17 cellular contexts compared by ENCODE assay signal in genomic region chr4:103497692-103498091, GRCh38.
A peak's percentile ranks its signal among the peaks of the same experiment; 100 is the strongest.
DNase-seq lines count a peak whose midpoint lies in the region; ATAC-seq and TF ChIP-seq lines count a peak whose summit lies in the region.
"Had no signal": no experiment of that assay in that cellular context is flagged by ENCODE, and none has a peak within 500 bp of the region (broad histone marks: within the 10 kb centered on the region; RNA-seq: fewer than 3 reads in every experiment).

No MANE protein-coding gene starts in this region.

- H3K27me3 ChIP-seq in smooth muscle cell (ENCODE audit: low read depth) (no peaks in the 10 kb centered on the region), neural progenitor cell (no peaks in the 10 kb centered on the region)
- H3K27me3 ChIP-seq: dorsolateral prefrontal cortex had no signal

- H3K27me3 Mint-ChIP-seq in activated CD4-positive, alpha-beta T cell treated with anti-CD3 and anti-CD28 coated beads, Interleukin-2, amount 10 ng/mL, durations not matched to agents 24 days and 14 days = no peaks in the 10 kb centered on the region
- H3K27me3 Mint-ChIP-seq in neural progenitor cell (ENCODE audit: insufficient read depth, low read depth) = no peaks in the 10 kb centered on the region
- H3K27me3 Mint-ChIP-seq: activated naive CD8-positive, alpha-beta T cell treated with anti-CD3 and anti-CD28 coated beads for 36 hours had no signal

- no peaks in the 10 kb centered on the region for H3K9me3 ChIP-seq in smooth muscle cell (replicated peaks; ENCODE audit: low read depth)
- no peaks in the 10 kb centered on the region for H3K9me3 ChIP-seq in neural progenitor cell (ENCODE audit: low read depth)

- ATAC-seq in HG02678 (IDR thresholded peaks at IDR 0.05; ENCODE audit: unreplicated experiment) (peak; percentile 37), HG03439 (IDR thresholded peaks at IDR 0.05; ENCODE audit: unreplicated experiment) (peak; percentile 66)

- H3K36me3 ChIP-seq in smooth muscle cell (ENCODE audit: low read depth) (no peaks in the 10 kb centered on the region), neural progenitor cell (no peaks in the 10 kb centered on the region)

- peaks cover 2% of the 10 kb centered on the region for H3K4me1 Mint-ChIP-seq in activated CD4-positive, alpha-beta T cell treated with anti-CD3 and anti-CD28 coated beads, Interleukin-2, amount 10 ng/mL, durations not matched to agents 24 days and 14 days
- no peaks in the 10 kb centered on the region for H3K4me1 Mint-ChIP-seq in neural progenitor cell

- no peaks in the 10 kb centered on the region for H3F3A ChIP-seq in smooth muscle cell (ENCODE audit: low read depth)
- H3F3A ChIP-seq in neural progenitor cell (ENCODE audit: low read depth) = no peaks in the 10 kb centered on the region

- no peak overlapping the region for H2AFZ ChIP-seq in smooth muscle cell (ENCODE audit: low read depth)
- H2AFZ ChIP-seq in neural progenitor cell (replicated peaks) = no peak overlapping the region

- H3K27ac ChIP-seq in smooth muscle cell (ENCODE audit: low read depth) = no peak overlapping the region
- no peak overlapping the region for H3K27ac ChIP-seq in neural progenitor cell
- H3K27ac ChIP-seq: 22Rv1 had no signal

- 89% methylated on average over 1 of the region's 1 CpG for WGBS in smooth muscle cell (ENCODE audit: low lambda C conversion rate)

- no peaks in the 10 kb centered on the region for H3K36me3 Mint-ChIP-seq in activated CD4-positive, alpha-beta T cell treated with anti-CD3 and anti-CD28 coated beads, Interleukin-2, amount 10 ng/mL, durations not matched to agents 24 days and 14 days (ENCODE audit: low read depth)
- H3K36me3 Mint-ChIP-seq in neural progenitor cell = no peaks in the 10 kb centered on the region
- H3K36me3 Mint-ChIP-seq: activated naive CD8-positive, alpha-beta T cell treated with anti-CD3 and anti-CD28 coated beads for 36 hours had no signal

- DNase-seq in activated CD4-positive, alpha-beta T cell treated with anti-CD3 and anti-CD28 coated beads, Interleukin-2, amount 10 ng/mL, durations not matched to agents 24 days and 14 days = peak; percentile 29
- DNase-seq in activated CD4-positive, alpha-beta T cell treated with anti-CD3 and anti-CD28 coated beads, Interleukin-2, amount 50 U/mL, for 4 hours = no peak
- DNase-seq in smooth muscle cell (lab: John Stamatoyannopoulos, UW; ENCODE audit: unreplicated experiment) (no peak), HCEC 1CT (no peak), neural progenitor cell (ENCODE audit: low spot score) (no peak), ACHN (no peak)
- DNase-seq: activated CD4-positive, alpha-beta T cell treated with anti-CD3 and anti-CD28 coated beads for 4 hours; DMS79; NCI-H2227 treated with DMSO at 0.1 percent for 48 hours; SHP77; stimulated activated CD4-positive, alpha-beta T cell treated with anti-CD3 and anti-CD28 coated beads, Interleukin-4, amount 100 ng/mL, for 1 hour had no signal

- no peak overlapping the region for H3K4me3 ChIP-seq in smooth muscle cell
- H3K4me3 ChIP-seq in neural progenitor cell = no peak overlapping the region
- H3K4me3 ChIP-seq: dorsolateral prefrontal cortex, lung had no signal

- peaks cover 5% of the 10 kb centered on the region for H3K9me3 Mint-ChIP-seq in activated CD4-positive, alpha-beta T cell treated with anti-CD3 and anti-CD28 coated beads, Interleukin-2, amount 10 ng/mL, durations not matched to agents 24 days and 14 days
- H3K9me3 Mint-ChIP-seq in neural progenitor cell = peaks cover 3% of the 10 kb centered on the region

- TF ChIP-seq CTCF in smooth muscle cell (IDR thresholded peaks at IDR 0.05; ENCODE audit: borderline replicate concordance, insufficient read depth, poor library complexity, severe bottlenecking) = no peak
- TF ChIP-seq CTCF in neural progenitor cell (IDR thresholded peaks at IDR 0.05) = no peak

- H3K4me3 Mint-ChIP-seq in activated CD4-positive, alpha-beta T cell treated with anti-CD3 and anti-CD28 coated beads, Interleukin-2, amount 10 ng/mL, durations not matched to agents 24 days and 14 days = no peak overlapping the region
- no peak overlapping the region for H3K4me3 Mint-ChIP-seq in neural progenitor cell
- H3K4me3 Mint-ChIP-seq: activated naive CD8-positive, alpha-beta T cell treated with anti-CD3 and anti-CD28 coated beads for 36 hours had no signal

- no peak overlapping the region for H3K9ac ChIP-seq in smooth muscle cell (ENCODE audit: low read depth)
- no peak overlapping the region for H3K9ac ChIP-seq in neural progenitor cell

- no peaks in the 10 kb centered on the region for H4K20me1 ChIP-seq in smooth muscle cell (ENCODE audit: low read depth)
- no peaks in the 10 kb centered on the region for H4K20me1 ChIP-seq in neural progenitor cell (ENCODE audit: low read depth)

- H3K79me2 ChIP-seq in smooth muscle cell (ENCODE audit: low read depth) = no peaks in the 10 kb centered on the region
- H3K79me2 ChIP-seq in neural progenitor cell (ENCODE audit: low read depth) = no peaks in the 10 kb centered on the region

- intact Hi-C loops in activated CD4-positive, alpha-beta T cell treated with anti-CD3 and anti-CD28 coated beads, Interleukin-2, amount 10 ng/mL, durations not matched to agents 24 days and 14 days (cut with micrococcal nuclease) = no loop called here

- H3K4me2 ChIP-seq in smooth muscle cell (peak overlapping the region; percentile 9), neural progenitor cell (no peak overlapping the region)

- H3K27ac Mint-ChIP-seq in activated CD4-positive, alpha-beta T cell treated with anti-CD3 and anti-CD28 coated beads, Interleukin-2, amount 10 ng/mL, durations not matched to agents 24 days and 14 days = no peak overlapping the region
- no peak overlapping the region for H3K27ac Mint-ChIP-seq in neural progenitor cell
- H3K27ac Mint-ChIP-seq: activated naive CD8-positive, alpha-beta T cell treated with anti-CD3 and anti-CD28 coated beads for 36 hours had no signal

- H3K4me1 ChIP-seq in smooth muscle cell (ENCODE audit: low read depth) (no peaks in the 10 kb centered on the region), neural progenitor cell (no peaks in the 10 kb centered on the region)

- in situ Hi-C loops in ACHN (cut with HindIII; ENCODE audit: low pct_ligation_motif_present, low pct_unique_long_range_greater_than_20kb, low sequenced_read_pairs) = no loop called here
